Comparison of ENCODE assay signal across 1 cellular context in the genomic region with DNA sequence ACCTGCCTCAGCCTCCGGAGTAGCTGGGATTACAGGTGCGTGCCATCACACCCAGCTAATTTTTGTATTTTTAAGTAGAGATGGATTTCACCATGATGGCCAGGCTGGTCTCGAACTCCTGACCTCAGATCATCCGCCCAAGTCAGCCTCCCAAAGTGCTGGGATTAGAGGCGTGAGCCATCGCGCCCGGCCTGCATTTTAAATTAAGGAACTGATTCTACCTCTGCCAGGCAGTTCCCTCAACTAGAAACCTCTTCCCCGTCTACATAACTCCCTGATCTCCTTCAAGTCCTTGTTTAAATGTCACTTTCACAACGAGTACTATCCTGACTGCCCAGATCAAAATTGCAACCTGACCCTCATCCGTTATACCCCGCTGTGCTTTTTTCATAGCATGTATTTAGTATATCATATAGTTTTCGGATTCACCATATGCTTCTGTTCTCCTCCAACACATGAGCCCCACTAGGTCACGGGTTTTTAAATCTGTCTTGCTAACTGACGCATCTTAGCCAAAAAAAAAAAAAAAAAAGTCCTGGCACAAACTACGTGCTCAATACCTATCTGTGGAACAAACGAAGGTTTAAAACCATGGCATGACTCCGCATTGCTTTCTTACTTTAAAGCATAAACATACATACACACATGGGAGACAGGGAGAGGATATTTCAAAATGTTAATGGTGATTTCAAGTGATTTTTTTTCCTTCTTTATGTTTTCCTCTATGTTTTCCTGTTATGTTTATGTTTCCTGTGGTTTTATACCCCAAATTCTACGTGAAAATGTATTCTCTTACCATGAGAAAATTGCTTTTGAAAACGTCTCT.
TF ChIP-seq lines count a peak whose summit lies in the region.

No MANE protein-coding gene starts in this region.

TF ChIP-seq in A549, 52 proteins besides CTCF, POLR2A, EP300 and RAD21 (continued from another document):
- TF ChIP-seq MYC (IDR thresholded peaks at IDR 0.05; ENCODE audit: borderline replicate concordance, low read length) (no peak), HOXB5 (CRISPR knock-in tag; IDR thresholded peaks at IDR 0.05) (no peak), TP53 (CRISPR knock-in tag; IDR thresholded peaks at IDR 0.05) (no peak), RFX5 (IDR thresholded peaks at IDR 0.05) (no peak), NR3C1 (IDR thresholded peaks at IDR 0.05) (no peak), HEYL (CRISPR knock-in tag; IDR thresholded peaks at IDR 0.05) (no peak), FOSL2 (IDR thresholded peaks at IDR 0.05) (no peak), FOSL2 (CRISPR knock-in tag; IDR thresholded peaks at IDR 0.05) (no peak), SREBF2 (IDR thresholded peaks at IDR 0.05) (no peak), JUNB (IDR thresholded peaks at IDR 0.05) (no peak), KDM1A (IDR thresholded peaks at IDR 0.05; ENCODE audit: low read depth) (no peak), GATA3 (IDR thresholded peaks at IDR 0.05; ENCODE audit: borderline replicate concordance) (no peak), ZNF302 (CRISPR knock-in tag; IDR thresholded peaks at IDR 0.05) (no peak)
- TF ChIP-seq, protein P1, sequence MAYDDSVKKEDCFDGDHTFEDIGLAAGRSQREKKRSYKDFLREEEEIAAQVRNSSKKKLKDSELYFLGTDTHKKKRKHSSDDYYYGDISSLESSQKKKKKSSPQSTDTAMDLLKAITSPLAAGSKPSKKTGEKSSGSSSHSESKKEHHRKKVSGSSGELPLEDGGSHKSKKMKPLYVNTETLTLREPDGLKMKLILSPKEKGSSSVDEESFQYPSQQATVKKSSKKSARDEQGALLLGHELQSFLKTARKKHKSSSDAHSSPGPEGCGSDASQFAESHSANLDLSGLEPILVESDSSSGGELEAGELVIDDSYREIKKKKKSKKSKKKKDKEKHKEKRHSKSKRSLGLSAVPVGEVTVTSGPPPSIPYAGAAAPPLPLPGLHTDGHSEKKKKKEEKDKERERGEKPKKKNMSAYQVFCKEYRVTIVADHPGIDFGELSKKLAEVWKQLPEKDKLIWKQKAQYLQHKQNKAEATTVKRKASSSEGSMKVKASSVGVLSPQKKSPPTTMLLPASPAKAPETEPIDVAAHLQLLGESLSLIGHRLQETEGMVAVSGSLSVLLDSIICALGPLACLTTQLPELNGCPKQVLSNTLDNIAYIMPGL (CRISPR knock-in tag; IDR thresholded peaks at IDR 0.05; ENCODE audit: borderline replicate concordance) = no peak
- TF ChIP-seq, protein P2, sequence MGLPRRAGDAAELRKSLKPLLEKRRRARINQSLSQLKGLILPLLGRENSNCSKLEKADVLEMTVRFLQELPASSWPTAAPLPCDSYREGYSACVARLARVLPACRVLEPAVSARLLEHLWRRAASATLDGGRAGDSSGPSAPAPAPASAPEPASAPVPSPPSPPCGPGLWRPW (IDR thresholded peaks at IDR 0.05) = no peak
- TF ChIP-seq, protein P3, sequence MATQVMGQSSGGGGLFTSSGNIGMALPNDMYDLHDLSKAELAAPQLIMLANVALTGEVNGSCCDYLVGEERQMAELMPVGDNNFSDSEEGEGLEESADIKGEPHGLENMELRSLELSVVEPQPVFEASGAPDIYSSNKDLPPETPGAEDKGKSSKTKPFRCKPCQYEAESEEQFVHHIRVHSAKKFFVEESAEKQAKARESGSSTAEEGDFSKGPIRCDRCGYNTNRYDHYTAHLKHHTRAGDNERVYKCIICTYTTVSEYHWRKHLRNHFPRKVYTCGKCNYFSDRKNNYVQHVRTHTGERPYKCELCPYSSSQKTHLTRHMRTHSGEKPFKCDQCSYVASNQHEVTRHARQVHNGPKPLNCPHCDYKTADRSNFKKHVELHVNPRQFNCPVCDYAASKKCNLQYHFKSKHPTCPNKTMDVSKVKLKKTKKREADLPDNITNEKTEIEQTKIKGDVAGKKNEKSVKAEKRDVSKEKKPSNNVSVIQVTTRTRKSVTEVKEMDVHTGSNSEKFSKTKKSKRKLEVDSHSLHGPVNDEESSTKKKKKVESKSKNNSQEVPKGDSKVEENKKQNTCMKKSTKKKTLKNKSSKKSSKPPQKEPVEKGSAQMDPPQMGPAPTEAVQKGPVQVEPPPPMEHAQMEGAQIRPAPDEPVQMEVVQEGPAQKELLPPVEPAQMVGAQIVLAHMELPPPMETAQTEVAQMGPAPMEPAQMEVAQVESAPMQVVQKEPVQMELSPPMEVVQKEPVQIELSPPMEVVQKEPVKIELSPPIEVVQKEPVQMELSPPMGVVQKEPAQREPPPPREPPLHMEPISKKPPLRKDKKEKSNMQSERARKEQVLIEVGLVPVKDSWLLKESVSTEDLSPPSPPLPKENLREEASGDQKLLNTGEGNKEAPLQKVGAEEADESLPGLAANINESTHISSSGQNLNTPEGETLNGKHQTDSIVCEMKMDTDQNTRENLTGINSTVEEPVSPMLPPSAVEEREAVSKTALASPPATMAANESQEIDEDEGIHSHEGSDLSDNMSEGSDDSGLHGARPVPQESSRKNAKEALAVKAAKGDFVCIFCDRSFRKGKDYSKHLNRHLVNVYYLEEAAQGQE (IDR thresholded peaks at IDR 0.05) = no peak
- TF ChIP-seq, protein P4, sequence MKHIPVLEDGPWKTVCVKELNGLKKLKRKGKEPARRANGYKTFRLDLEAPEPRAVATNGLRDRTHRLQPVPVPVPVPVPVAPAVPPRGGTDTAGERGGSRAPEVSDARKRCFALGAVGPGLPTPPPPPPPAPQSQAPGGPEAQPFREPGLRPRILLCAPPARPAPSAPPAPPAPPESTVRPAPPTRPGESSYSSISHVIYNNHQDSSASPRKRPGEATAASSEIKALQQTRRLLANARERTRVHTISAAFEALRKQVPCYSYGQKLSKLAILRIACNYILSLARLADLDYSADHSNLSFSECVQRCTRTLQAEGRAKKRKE (CRISPR knock-in tag; IDR thresholded peaks at IDR 0.05; ENCODE audit: low read depth) = no peak
